In the genomic region with DNA sequence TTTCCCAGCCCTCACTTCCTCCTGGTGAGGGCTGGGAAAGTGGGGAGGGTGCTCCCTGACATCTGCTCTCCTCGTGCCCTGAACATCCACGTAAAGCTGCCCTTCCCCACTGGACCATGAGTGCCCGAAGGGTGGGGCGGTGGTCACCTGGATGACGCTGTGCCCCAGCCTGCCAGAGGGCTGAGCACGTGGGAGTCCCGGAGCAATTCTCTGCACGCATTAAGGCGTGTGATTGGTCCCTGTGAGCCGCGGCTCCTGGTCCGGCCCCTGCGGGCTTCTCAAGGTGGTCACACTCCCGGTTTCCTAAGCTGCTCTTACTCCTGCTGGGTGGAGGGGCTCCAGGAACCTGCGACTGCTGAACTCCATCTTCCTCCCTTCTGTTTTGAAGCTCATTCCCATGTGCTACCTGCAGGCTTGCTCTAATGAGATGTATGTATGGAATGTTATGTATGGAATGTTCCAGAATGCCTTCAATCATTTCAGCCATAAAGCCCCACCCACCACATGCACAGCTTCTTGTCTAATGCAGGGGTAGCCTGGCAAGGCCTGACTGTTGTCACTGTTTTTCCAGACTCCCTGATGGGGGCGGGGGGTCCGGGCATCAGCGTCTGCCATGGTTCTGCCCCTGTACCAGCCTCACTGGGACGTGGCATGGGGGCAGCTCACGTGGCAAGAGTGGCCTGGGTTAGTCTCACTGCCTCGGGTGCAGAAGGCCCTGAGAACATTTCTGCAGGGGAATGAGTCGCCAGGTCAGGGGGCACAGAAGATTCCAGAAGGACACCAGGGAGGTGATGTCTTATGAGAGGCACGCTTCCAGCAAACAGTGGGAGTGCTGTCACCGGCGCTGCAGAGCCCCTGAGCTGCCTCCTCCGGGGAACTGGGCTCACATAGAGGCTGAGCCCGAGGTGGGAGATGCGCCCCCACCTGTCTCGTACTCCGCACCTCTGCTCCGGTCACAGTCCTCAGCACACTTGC, we compare ENCODE assay signal across 23 cellular contexts. TPM values are rescaled to one million over a fixed set of nuclear protein-coding genes. Genes with fewer than 3 reads are reported as not detected.
DNase-seq lines count a peak whose midpoint lies in the region; ATAC-seq and TF ChIP-seq lines count a peak whose summit lies in the region.
"Had no signal": no experiment of that assay in that cellular context is flagged by ENCODE, and none has a peak within 500 bp of the region (broad histone marks: within the 10 kb centered on the region; RNA-seq: fewer than 3 reads in every experiment).

No MANE protein-coding gene starts in this region.

- no TSS peak for BruUV-seq in MCF 10A (replicated peaks; lab: Mats Ljungman, UMichigan)

- H3K27me3 Mint-ChIP-seq in MCF 10A (ENCODE audit: insufficient read depth, unreplicated experiment) = peaks cover 16% of the 10 kb centered on the region

- H3K27ac Mint-ChIP-seq in MCF 10A (ENCODE audit: low read depth, unreplicated experiment) = no peak overlapping the region
- H3K27ac Mint-ChIP-seq: immature natural killer cell had no signal

- no peaks in the 10 kb centered on the region for H3K9me3 Mint-ChIP-seq in MCF 10A (ENCODE audit: unreplicated experiment)
- H3K9me3 Mint-ChIP-seq: immature natural killer cell had no signal

- no peaks in the 10 kb centered on the region for H3K27me3 ChIP-seq in upper lobe of right lung
- H3K27me3 ChIP-seq: cardiac muscle cell had no signal

- TF ChIP-seq CTCF in MCF 10A (IDR thresholded peaks at IDR 0.05; ENCODE audit: unreplicated experiment) = no peak
- TF ChIP-seq CTCF in upper lobe of right lung (IDR thresholded peaks at IDR 0.05) = no peak

- H3K36me3 ChIP-seq in upper lobe of right lung = no peaks in the 10 kb centered on the region
- H3K36me3 ChIP-seq: cardiac muscle cell had no signal

- CTCF ChIA-PET in MCF 10A (lab: Yijun Ruan, JAX) = interaction anchor here (2.0 kb wide), 1 partner anchor 10 kb away, joined by 5 read pairs; no protein-coding TSS in a partner anchor

- POLR2A ChIA-PET in MCF 10A (lab: Yijun Ruan, JAX) = no interaction called here

- peak; percentile 55 to 58 for DNase-seq in T47D (ENCODE audit: low read depth in 1 of 2, low spot score in 1 of 2)
- DNase-seq in MCF 10A (ENCODE audit: unreplicated experiment) = no peak
- peak; percentile 6 for DNase-seq in iris pigment epithelial cell (ENCODE audit: low read depth)
- DNase-seq in upper lobe of right lung = peak; percentile 58
- DNase-seq in pons (ENCODE audit: low spot score) = no peak
- no peak for DNase-seq in NCI-H2029 (lab: John Stamatoyannopoulos, UW)
- DNase-seq: activated CD4-positive, alpha-beta T cell treated with anti-CD3 and anti-CD28 coated beads, Interleukin-2, amount 50 U/mL, for 4 hours; activated gamma-delta T cell treated with Interleukin-2 at 50 U/mL for 16 hours; foreskin fibroblast; immature natural killer cell; NCI-H1048; NCI-H1930; NCI-H226; OCI-M1; stimulated activated CD4-positive, alpha-beta T cell treated with anti-CD3 and anti-CD28 coated beads, Interleukin-15, amount 100 ng/mL, for 24 hours had no signal

- H3K27ac ChIP-seq in upper lobe of right lung = no peak overlapping the region
- H3K27ac ChIP-seq: cardiac muscle cell, dorsolateral prefrontal cortex had no signal

- no peaks in the 10 kb centered on the region for H3K4me1 Mint-ChIP-seq in MCF 10A (ENCODE audit: insufficient read depth, unreplicated experiment)
- H3K4me1 Mint-ChIP-seq: immature natural killer cell had no signal

- intact Hi-C loops in MCF 10A (cut with micrococcal nuclease) (no loop called here), upper lobe of right lung (cut with DNase I) (no loop called here)

- no peak overlapping the region for H3K4me3 ChIP-seq in upper lobe of right lung
- H3K4me3 ChIP-seq: cardiac muscle cell, dorsolateral prefrontal cortex, lung had no signal

- in situ Hi-C loops in T47D (cut with HindIII; ENCODE audit: low pct_unique_long_range_greater_than_20kb, low sequenced_read_pairs) = no loop called here

- no peaks in the 10 kb centered on the region for H3K9me3 ChIP-seq in upper lobe of right lung

- no peaks in the 10 kb centered on the region for H3K36me3 Mint-ChIP-seq in MCF 10A (ENCODE audit: insufficient read depth, unreplicated experiment)
- H3K36me3 Mint-ChIP-seq: immature natural killer cell had no signal

- H3K4me1 ChIP-seq in upper lobe of right lung = no peaks in the 10 kb centered on the region

- no peak overlapping the region for H3K4me3 Mint-ChIP-seq in MCF 10A (ENCODE audit: unreplicated experiment)
- H3K4me3 Mint-ChIP-seq: immature natural killer cell had no signal

- ATAC-seq in upper lobe of right lung = no peak

RNA-seq across cellular contexts. Expression of gene KRTAP10-1, which starts 19.4 kb away (rescaled TPM):
- total RNA-seq in MCF 10A (2022) (not detected in 2 replicates), upper lobe of right lung (not detected)
- total RNA-seq: cardiac muscle cell, Daoy, epithelial cell of proximal tubule, HT-29, lung, omental fat pad, SK-MEL-5 had no signal

RNA-seq across cellular contexts. Expression of gene KRTAP10-2, which starts 30.7 kb away (rescaled TPM):
- not detected in 2 replicates for total RNA-seq in MCF 10A (2022)
- total RNA-seq in upper lobe of right lung = not detected
- total RNA-seq: cardiac muscle cell, Daoy, epithelial cell of proximal tubule, HT-29, lung, omental fat pad, SK-MEL-5 had no signal

RNA-seq across cellular contexts. Expression of gene KRTAP10-3, which starts 38.0 kb away (rescaled TPM):
- total RNA-seq in MCF 10A (2022) (not detected in 2 replicates), upper lobe of right lung (not detected)
- total RNA-seq: cardiac muscle cell, Daoy, epithelial cell of proximal tubule, HT-29, lung, omental fat pad, SK-MEL-5 had no signal

RNA-seq across cellular contexts. Expression of gene KRTAP10-4, which starts 52.9 kb away (rescaled TPM):
- total RNA-seq in MCF 10A (2022) (not detected in 2 replicates), upper lobe of right lung (not detected)
- total RNA-seq: cardiac muscle cell, Daoy, dorsolateral prefrontal cortex, epithelial cell of proximal tubule, HT-29, lung, omental fat pad, SK-MEL-5 had no signal

RNA-seq across cellular contexts. Expression of gene KRTAP10-5, which starts 59.8 kb away (rescaled TPM):
- total RNA-seq in MCF 10A (2022) (not detected in 2 replicates), upper lobe of right lung (not detected)
- total RNA-seq: cardiac muscle cell, Daoy, dorsolateral prefrontal cortex, epithelial cell of proximal tubule, HT-29, lung, omental fat pad, SK-MEL-5 had no signal

Comparison
In these comparisons a context has a peak if more than half of its experiments do, and no peak if none do; other contexts are left out.
1. DNase-seq: peak in T47D (2 of 2), iris pigment epithelial cell (single experiment) and upper lobe of right lung (single experiment); none in MCF 10A (single experiment), pons (single experiment) and NCI-H2029 (single experiment).